Comparison of ENCODE assay signal across 8 cellular contexts in genomic region chr1:69568435-69569280, GRCh38. TPM values are rescaled to one million over a fixed set of nuclear protein-coding genes. Genes with fewer than 3 reads are reported as not detected.
DNase-seq lines count a peak whose midpoint lies in the region; ATAC-seq and TF ChIP-seq lines count a peak whose summit lies in the region.

No MANE protein-coding gene starts in this region.

- no peak for TF ChIP-seq CTCF in foreskin fibroblast (IDR thresholded peaks at IDR 0.05; ENCODE audit: low read depth, low read length)

- no peak overlapping the region for H3K4me3 Mint-ChIP-seq in stimulated activated memory B cell treated with anti-CD40 and anti-IgM and Interleukin-4, amounts not matched to agents 10 μg/mL and 1 μg/mL and 100 μg/mL, for 72 hours

- peak overlapping the region; percentile 36 to 42 for H3K4me3 ChIP-seq in foreskin fibroblast (ENCODE audit: low read depth in 1 of 2, low read length in 2 of 2)

- no peak overlapping the region for H3K27ac Mint-ChIP-seq in stimulated activated memory B cell treated with anti-CD40 and anti-IgM and Interleukin-4, amounts not matched to agents 10 μg/mL and 1 μg/mL and 100 μg/mL, for 72 hours

- no peaks in the 10 kb centered on the region for H3K36me3 Mint-ChIP-seq in stimulated activated memory B cell treated with anti-CD40 and anti-IgM and Interleukin-4, amounts not matched to agents 10 μg/mL and 1 μg/mL and 100 μg/mL, for 72 hours

- peak; percentile 83 for DNase-seq in DMS53 (lab: John Stamatoyannopoulos, UW)
- peak; percentile 56 for DNase-seq in NCI-H69 (lab: John Stamatoyannopoulos, UW)
- DNase-seq in foreskin fibroblast: peak in 1 of 2 donors; percentile 9
- DNase-seq in posterior cingulate gyrus: peak in 7 of 10 donors; percentile 8 to 89 (median 19)
- no peak for DNase-seq in mesenteric fat pad (ENCODE audit: low spot score)
- no peak for DNase-seq in cerebellum (ENCODE audit: low spot score)

- peaks cover 49% of the 10 kb centered on the region for H3K27me3 Mint-ChIP-seq in stimulated activated memory B cell treated with anti-CD40 and anti-IgM and Interleukin-4, amounts not matched to agents 10 μg/mL and 1 μg/mL and 100 μg/mL, for 72 hours

- H3K4me1 Mint-ChIP-seq in stimulated activated memory B cell treated with anti-CD40 and anti-IgM and Interleukin-4, amounts not matched to agents 10 μg/mL and 1 μg/mL and 100 μg/mL, for 72 hours: peaks cover 12% of the 10 kb centered on the region

- H3K9me3 Mint-ChIP-seq in stimulated activated memory B cell treated with anti-CD40 and anti-IgM and Interleukin-4, amounts not matched to agents 10 μg/mL and 1 μg/mL and 100 μg/mL, for 72 hours: peaks cover 3% of the 10 kb centered on the region

- intact Hi-C loops in posterior cingulate gyrus (cut with DNase I): loop anchor here (2.0 kb wide), 1 partner anchor 168 kb away; no protein-coding TSS in a partner anchor

- ATAC-seq in GM19035 (IDR thresholded peaks at IDR 0.05; ENCODE audit: unreplicated experiment): no peak
- no peak for ATAC-seq in stimulated activated memory B cell treated with anti-CD40 and anti-IgM and Interleukin-4, amounts not matched to agents 10 μg/mL and 1 μg/mL and 100 μg/mL, for 72 hours

RNA-seq across cellular contexts. Expression of gene LRRC7, which starts 0.9 kb away (rescaled TPM):
- total RNA-seq in mesenteric fat pad (0.03 TPM), cerebellum (92.6 TPM)

Comparison
In these comparisons a context has a peak if more than half of its experiments do, and no peak if none do; other contexts are left out.
1. DNase-seq: peak in DMS53 (single experiment), NCI-H69 (single experiment) and posterior cingulate gyrus (7 of 10); none in mesenteric fat pad (single experiment) and cerebellum (single experiment).
2. RNA of gene LRRC7, which starts 0.9 kb away (total RNA-seq): 92.6 TPM in cerebellum (single experiment); 0.03 TPM in mesenteric fat pad (single experiment); every median in the first group is over 10 times any median in the second.